28 cellular contexts compared by ENCODE assay signal in the genomic region with DNA sequence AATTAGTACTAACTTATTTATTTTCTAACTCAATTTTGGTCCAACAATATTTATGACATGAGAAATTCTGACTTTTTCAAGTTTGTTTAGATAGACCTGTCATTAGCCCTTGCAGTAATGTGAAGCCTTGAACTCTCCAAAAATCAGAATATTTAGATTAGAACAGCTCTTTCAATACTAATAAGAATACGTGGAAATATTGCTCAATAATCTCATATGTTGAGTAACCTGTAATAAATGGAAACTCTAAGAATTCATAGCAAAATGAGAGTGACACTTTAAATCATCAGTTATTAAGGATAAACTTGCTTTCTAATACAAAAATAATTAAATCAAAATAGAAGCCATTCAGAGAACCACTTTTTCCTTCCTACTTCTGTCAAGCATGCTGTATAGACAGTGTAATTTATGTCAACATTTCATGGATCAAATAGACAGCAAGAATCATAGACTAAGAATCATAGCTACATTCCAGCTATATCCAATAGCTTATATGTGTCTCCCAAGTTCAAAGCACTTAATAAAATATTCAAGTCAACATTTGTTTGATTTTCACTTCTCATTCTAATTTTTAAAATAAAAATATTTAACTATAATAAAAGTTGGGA.
"Had no signal": no experiment of that assay in that cellular context is flagged by ENCODE, and none has a peak within 500 bp of the region (broad histone marks: within the 10 kb centered on the region; RNA-seq: fewer than 3 reads in every experiment).

No MANE protein-coding gene starts in this region.

- H3K9me3 ChIP-seq: stomach, suprapubic skin, testis, thoracic aorta, thyroid gland, tibial artery, tibial nerve, upper lobe of left lung, upper lobe of right lung, uterus, vagina had no signal

- H3K4me3 ChIP-seq: stomach, suprapubic skin, testis, thoracic aorta, thyroid gland, tibial artery, tibial nerve, transverse colon, upper lobe of left lung, upper lobe of right lung, uterus, vagina had no signal

- H3K27ac Mint-ChIP-seq: stimulated activated memory B cell treated with anti-CD40 and anti-IgM and Interleukin-4, amounts not matched to agents 10 μg/mL and 1 μg/mL and 100 μg/mL, for 72 hours; stimulated activated naive B cell treated with anti-CD40 and anti-IgM and Interleukin-4, amounts not matched to agents 10 μg/mL and 1 μg/mL and 100 μg/mL, for 72 hours; stimulated activated naive CD8-positive, alpha-beta T cell treated with anti-CD3 and anti-CD28 coated beads, Interleukin-15, amount 100 ng/mL, for 72 hours; stimulated activated naive CD8-positive, alpha-beta T cell treated with anti-CD3 and anti-CD28 coated beads, Interleukin-15, Interleukin-2, amounts not matched to agents 100 ng/mL and 50 ng/mL, for 24 hours; type B pancreatic cell had no signal

- H3K27ac ChIP-seq: stomach, suprapubic skin, testis, thoracic aorta, thyroid gland, tibial artery, tibial nerve, transverse colon, upper lobe of left lung, upper lobe of right lung, uterus, vagina had no signal

- H3K4me1 ChIP-seq: stomach, suprapubic skin, testis, thyroid gland, tibial artery, tibial nerve, transverse colon, upper lobe of left lung, upper lobe of right lung, uterus, vagina had no signal

- DNase-seq: stimulated activated CD4-positive, alpha-beta T cell treated with anti-CD3 and anti-CD28 coated beads, Interleukin-2, amount 100 ng/mL, for 48 hours; stimulated activated CD4-positive, alpha-beta T cell treated with anti-CD3 and anti-CD28 coated beads, Interleukin-4, amount 100 ng/mL, for 1 hour; stimulated activated CD4-positive, alpha-beta T cell treated with anti-CD3 and anti-CD28 coated beads, Interleukin-4, amount 100 ng/mL, for 24 hours; stimulated activated CD4-positive, alpha-beta T cell treated with anti-CD3 and anti-CD28 coated beads, Interleukin-4, amount 100 ng/mL, for 4 hours; stimulated activated CD8-positive, alpha-beta memory T cell treated with anti-CD3 and anti-CD28 coated beads, Interleukin-4, amount 100 ng/mL, for 48 hours; stimulated activated naive B cell treated with anti-CD40 and anti-IgM and Interleukin-4, amounts not matched to agents 10 μg/mL and 1 μg/mL and 100 μg/mL, for 72 hours; stimulated activated naive CD4-positive, alpha-beta T cell; stimulated activated naive CD4-positive, alpha-beta T cell treated with Interleukin-2 at 50 U/mL for 16 hours; stimulated activated naive CD8-positive, alpha-beta T cell treated with anti-CD3 and anti-CD28 coated beads, Interleukin-15, amount 100 ng/mL, for 72 hours; stimulated activated naive CD8-positive, alpha-beta T cell treated with anti-CD3 and anti-CD28 coated beads, Interleukin-15, Interleukin-2, amounts not matched to agents 100 U/mL and 50 U/mL, for 24 hours; stomach; substantia nigra; testis; thyroid gland; tibial artery; transverse colon; trophoblast cell; upper lobe of left lung; upper lobe of right lung; uterus had no signal

- H3K36me3 ChIP-seq: stomach, suprapubic skin, thoracic aorta, thyroid gland, tibial artery, tibial nerve, transverse colon, upper lobe of left lung, upper lobe of right lung, uterus, vagina had no signal

- H3K4me1 Mint-ChIP-seq: stimulated activated memory B cell treated with anti-CD40 and anti-IgM and Interleukin-4, amounts not matched to agents 10 μg/mL and 1 μg/mL and 100 μg/mL, for 72 hours; stimulated activated naive B cell treated with anti-CD40 and anti-IgM and Interleukin-4, amounts not matched to agents 10 μg/mL and 1 μg/mL and 100 μg/mL, for 72 hours; stimulated activated naive CD8-positive, alpha-beta T cell treated with anti-CD3 and anti-CD28 coated beads, Interleukin-15, amount 100 ng/mL, for 72 hours had no signal

- H3K4me3 Mint-ChIP-seq: stimulated activated memory B cell treated with anti-CD40 and anti-IgM and Interleukin-4, amounts not matched to agents 10 μg/mL and 1 μg/mL and 100 μg/mL, for 72 hours; stimulated activated naive B cell treated with anti-CD40 and anti-IgM and Interleukin-4, amounts not matched to agents 10 μg/mL and 1 μg/mL and 100 μg/mL, for 72 hours; stimulated activated naive CD8-positive, alpha-beta T cell treated with anti-CD3 and anti-CD28 coated beads, Interleukin-15, amount 100 ng/mL, for 72 hours; stimulated activated naive CD8-positive, alpha-beta T cell treated with anti-CD3 and anti-CD28 coated beads, Interleukin-15, Interleukin-2, amounts not matched to agents 100 ng/mL and 50 ng/mL, for 24 hours; type B pancreatic cell had no signal

- H3K27me3 ChIP-seq: stomach, suprapubic skin, testis, thyroid gland, tibial artery, tibial nerve, transverse colon, upper lobe of left lung, upper lobe of right lung, uterus, vagina had no signal

- ATAC-seq: stimulated activated memory B cell treated with anti-CD40 and anti-IgM and Interleukin-4, amounts not matched to agents 10 μg/mL and 1 μg/mL and 100 μg/mL, for 72 hours; stimulated activated naive B cell treated with anti-CD40 and anti-IgM and Interleukin-4, amounts not matched to agents 10 μg/mL and 1 μg/mL and 100 μg/mL, for 72 hours; stimulated activated naive CD8-positive, alpha-beta T cell treated with anti-CD3 and anti-CD28 coated beads, Interleukin-15, amount 100 ng/mL, for 72 hours; stimulated activated naive CD8-positive, alpha-beta T cell treated with anti-CD3 and anti-CD28 coated beads, Interleukin-15, Interleukin-2, amounts not matched to agents 100 U/mL and 50 U/mL, for 24 hours; upper lobe of right lung had no signal

- FAIRE-seq: urothelium cell line had no signal

- H3K36me3 Mint-ChIP-seq: stimulated activated memory B cell treated with anti-CD40 and anti-IgM and Interleukin-4, amounts not matched to agents 10 μg/mL and 1 μg/mL and 100 μg/mL, for 72 hours; stimulated activated naive B cell treated with anti-CD40 and anti-IgM and Interleukin-4, amounts not matched to agents 10 μg/mL and 1 μg/mL and 100 μg/mL, for 72 hours; type B pancreatic cell had no signal
